ENCODE assay signal across 13 cellular contexts in genomic region chr20:59121714-59122376, GRCh38. TPM values are rescaled to one million over a fixed set of nuclear protein-coding genes. Genes with fewer than 3 reads are reported as not detected.
DNase-seq lines count a peak whose midpoint lies in the region; ATAC-seq and TF ChIP-seq lines count a peak whose summit lies in the region.
"Had no signal": no experiment of that assay in that cellular context is flagged by ENCODE, and none has a peak within 500 bp of the region (broad histone marks: within the 10 kb centered on the region; RNA-seq: fewer than 3 reads in every experiment).

No MANE protein-coding gene starts in this region.

- DNase-seq in CD4-positive, CD25-positive, alpha-beta regulatory T cell, result peak in 1 of 3 donors; percentile 49
- DNase-seq in G401 (ENCODE audit: low spot score) (peak; percentile 52), islet precursor cell (peak; percentile 2), posterior vena cava (ENCODE audit: low spot score) (no peak), nephron progenitor cell (no peak), retina (no peak)
- DNase-seq in activated T-helper 1 cell treated with anti-CD3 and anti-CD28 coated beads, Interleukin-12 subunit alpha, Interleukin-12 subunit beta, Interleukin-2, Interleukin-4 antibody, amounts not matched to agents 30 ng/mL and 10 ng/mL and 1 ng/mL, durations not matched to agents 14 hours and 24 hours and 36 hours (ENCODE audit: low spot score), result no peak
- DNase-seq: activated gamma-delta T cell, KG1, NCI-H2107 had no signal

- peak; percentile 13 to 36 for ATAC-seq in CD4-positive, CD25-positive, alpha-beta regulatory T cell (ENCODE audit: low read depth in 2 of 2)
- ATAC-seq in GM18505 (IDR thresholded peaks at IDR 0.05; ENCODE audit: unreplicated experiment), result no peak

- no peak for TF ChIP-seq CTCF in nephron progenitor cell (IDR thresholded peaks at IDR 0.05)

- peak overlapping the region; percentile 84 for H3K27ac ChIP-seq in CD4-positive, CD25-positive, alpha-beta regulatory T cell (ENCODE audit: insufficient read depth, low read length, poor library complexity, severe bottlenecking)

- no peaks in the 10 kb centered on the region for H3K36me3 ChIP-seq in CD4-positive, CD25-positive, alpha-beta regulatory T cell (ENCODE audit: control insufficient read depth, insufficient read depth, low read length)

- peak overlapping the region; percentile 99 to 100 (median 99) for H3K27ac Mint-ChIP-seq in CD4-positive, CD25-positive, alpha-beta regulatory T cell
- peak overlapping the region; percentile 98 for H3K27ac Mint-ChIP-seq in activated T-helper 1 cell treated with anti-CD3 and anti-CD28 coated beads, Interleukin-12 subunit alpha, Interleukin-12 subunit beta, Interleukin-2, Interleukin-4 antibody, amounts not matched to agents 30 ng/mL and 10 ng/mL and 1 ng/mL, durations not matched to agents 14 hours and 24 hours and 36 hours
- H3K27ac Mint-ChIP-seq in nephron progenitor cell, result no peak overlapping the region

- H3K4me3 ChIP-seq in CD4-positive, CD25-positive, alpha-beta regulatory T cell (ENCODE audit: low read depth, low read length), result peak overlapping the region; percentile 78

- TF ChIP-seq POLR2A in GM18505 (IDR thresholded peaks at IDR 0.05; ENCODE audit: borderline replicate concordance, extremely low read depth, insufficient read depth, insufficient read length), result no peak

- in situ Hi-C loops in G401 (cut with HindIII; ENCODE audit: low sequenced_read_pairs), result no loop called here

- peak overlapping the region; percentile 77 to 93 (median 87) for H3K4me3 Mint-ChIP-seq in CD4-positive, CD25-positive, alpha-beta regulatory T cell
- H3K4me3 Mint-ChIP-seq in activated T-helper 1 cell treated with anti-CD3 and anti-CD28 coated beads, Interleukin-12 subunit alpha, Interleukin-12 subunit beta, Interleukin-2, Interleukin-4 antibody, amounts not matched to agents 30 ng/mL and 10 ng/mL and 1 ng/mL, durations not matched to agents 14 hours and 24 hours and 36 hours, result peak overlapping the region; percentile 77
- no peak overlapping the region for H3K4me3 Mint-ChIP-seq in nephron progenitor cell

- H3K36me3 Mint-ChIP-seq in CD4-positive, CD25-positive, alpha-beta regulatory T cell, result no peaks in the 10 kb centered on the region
- H3K36me3 Mint-ChIP-seq in activated T-helper 1 cell treated with anti-CD3 and anti-CD28 coated beads, Interleukin-12 subunit alpha, Interleukin-12 subunit beta, Interleukin-2, Interleukin-4 antibody, amounts not matched to agents 30 ng/mL and 10 ng/mL and 1 ng/mL, durations not matched to agents 14 hours and 24 hours and 36 hours (ENCODE audit: low read depth), result peaks cover 6% of the 10 kb centered on the region
- no peaks in the 10 kb centered on the region for H3K36me3 Mint-ChIP-seq in nephron progenitor cell (ENCODE audit: low read depth)

- H3K27me3 Mint-ChIP-seq in CD4-positive, CD25-positive, alpha-beta regulatory T cell, result no peaks in the 10 kb centered on the region
- H3K27me3 Mint-ChIP-seq in activated T-helper 1 cell treated with anti-CD3 and anti-CD28 coated beads, Interleukin-12 subunit alpha, Interleukin-12 subunit beta, Interleukin-2, Interleukin-4 antibody, amounts not matched to agents 30 ng/mL and 10 ng/mL and 1 ng/mL, durations not matched to agents 14 hours and 24 hours and 36 hours (ENCODE audit: insufficient read depth), result peaks cover 2% of the 10 kb centered on the region
- peaks cover 4% of the 10 kb centered on the region for H3K27me3 Mint-ChIP-seq in nephron progenitor cell (ENCODE audit: low read depth, poor library complexity)

- intact Hi-C loops in activated T-helper 1 cell treated with anti-CD3 and anti-CD28 coated beads, Interleukin-12 subunit alpha, Interleukin-12 subunit beta, Interleukin-2, Interleukin-4 antibody, amounts not matched to agents 30 ng/mL and 10 ng/mL and 1 ng/mL, durations not matched to agents 14 hours and 24 hours and 36 hours (cut with micrococcal nuclease), result loop anchor here (1.0 to 5.0 kb wide), 3 partner anchors 19 to 56 kb away; no protein-coding TSS in a partner anchor
- intact Hi-C loops in posterior vena cava (cut with DNase I), result no loop called here

- H3K4me1 ChIP-seq in CD4-positive, CD25-positive, alpha-beta regulatory T cell (ENCODE audit: control insufficient read depth, insufficient read depth, low read length, poor library complexity, severe bottlenecking), result peaks cover 63% of the 10 kb centered on the region

- H3K9me3 ChIP-seq in CD4-positive, CD25-positive, alpha-beta regulatory T cell (ENCODE audit: control insufficient read depth in 2 of 2, low read length in 2 of 2), result no peaks in the 10 kb centered on the region

- no peaks in the 10 kb centered on the region for H3K27me3 ChIP-seq in CD4-positive, CD25-positive, alpha-beta regulatory T cell (ENCODE audit: control insufficient read depth, insufficient read depth, low read length)

- H3K9me3 Mint-ChIP-seq in CD4-positive, CD25-positive, alpha-beta regulatory T cell, result peaks cover 0 to 2% (median 0%) of the 10 kb centered on the region in 7 donors
- peaks cover 12% of the 10 kb centered on the region for H3K9me3 Mint-ChIP-seq in activated T-helper 1 cell treated with anti-CD3 and anti-CD28 coated beads, Interleukin-12 subunit alpha, Interleukin-12 subunit beta, Interleukin-2, Interleukin-4 antibody, amounts not matched to agents 30 ng/mL and 10 ng/mL and 1 ng/mL, durations not matched to agents 14 hours and 24 hours and 36 hours
- peaks cover 19% of the 10 kb centered on the region for H3K9me3 Mint-ChIP-seq in nephron progenitor cell

- peaks cover 19 to 95% (median 68%) of the 10 kb centered on the region in 4 donors for H3K4me1 Mint-ChIP-seq in CD4-positive, CD25-positive, alpha-beta regulatory T cell
- peaks cover 61% of the 10 kb centered on the region for H3K4me1 Mint-ChIP-seq in activated T-helper 1 cell treated with anti-CD3 and anti-CD28 coated beads, Interleukin-12 subunit alpha, Interleukin-12 subunit beta, Interleukin-2, Interleukin-4 antibody, amounts not matched to agents 30 ng/mL and 10 ng/mL and 1 ng/mL, durations not matched to agents 14 hours and 24 hours and 36 hours (ENCODE audit: low read depth)
- peaks cover 72% of the 10 kb centered on the region for H3K4me1 Mint-ChIP-seq in nephron progenitor cell

RNA-seq across cellular contexts. Expression of gene ZNF831, which starts 41.8 kb away (rescaled TPM):
- total RNA-seq in CD4-positive, CD25-positive, alpha-beta regulatory T cell, result 90.3 TPM
- 10 to 100 TPM; 15.9 to 22.1 (median 17.6) TPM for polyA plus RNA-seq in CD4-positive, CD25-positive, alpha-beta regulatory T cell
- not detected in 2 replicates for total RNA-seq in G401 (2014; rRNA removed; shearing (Covaris generic))
- 3.4 and 3.6 TPM in 2 replicates for total RNA-seq in activated T-helper 1 cell treated with anti-CD3 and anti-CD28 coated beads, Interleukin-12 subunit alpha, Interleukin-12 subunit beta, Interleukin-2, Interleukin-4 antibody, amounts not matched to agents 30 ng/mL and 10 ng/mL and 1 ng/mL, durations not matched to agents 14 hours and 24 hours and 36 hours
- under 1 TPM; 0.37 to 0.57 TPM for total RNA-seq in posterior vena cava
- total RNA-seq: osteoblast, RPMI7951 had no signal

Comparison
In these comparisons a context has a peak if more than half of its experiments do, and no peak if none do; other contexts are left out.
1. DNase-seq: peak in G401 (single experiment) and islet precursor cell (single experiment); none in activated T-helper 1 cell treated with anti-CD3 and anti-CD28 coated beads, Interleukin-12 subunit alpha, Interleukin-12 subunit beta, Interleukin-2, Interleukin-4 antibody, amounts not matched to agents 30 ng/mL and 10 ng/mL and 1 ng/mL, durations not matched to agents 14 hours and 24 hours and 36 hours (single experiment), posterior vena cava (single experiment), nephron progenitor cell (single experiment) and retina (single experiment).
2. RNA of gene ZNF831, which starts 41.8 kb away (total RNA-seq): 90.3 TPM in CD4-positive, CD25-positive, alpha-beta regulatory T cell (single experiment); 3.4 to 3.6 TPM in activated T-helper 1 cell treated with anti-CD3 and anti-CD28 coated beads, Interleukin-12 subunit alpha, Interleukin-12 subunit beta, Interleukin-2, Interleukin-4 antibody, amounts not matched to agents 30 ng/mL and 10 ng/mL and 1 ng/mL, durations not matched to agents 14 hours and 24 hours and 36 hours, 0.37 to 0.57 TPM in posterior vena cava and not detected in G401; every median in the first group is over 10 times any median in the second.